Comparison of ENCODE assay signal across 22 cellular contexts in genomic region chr1:55329091-55329490, GRCh38.
DNase-seq lines count a peak whose midpoint lies in the region; ATAC-seq and TF ChIP-seq lines count a peak whose summit lies in the region.
"Had no signal": no experiment of that assay in that cellular context is flagged by ENCODE, and none has a peak within 500 bp of the region (broad histone marks: within the 10 kb centered on the region; RNA-seq: fewer than 3 reads in every experiment).

No MANE protein-coding gene starts in this region.

- no peak overlapping the region for H3K4me3 ChIP-seq in adrenal gland
- H3K4me3 ChIP-seq in heart right ventricle, result no peak overlapping the region
- no peak overlapping the region for H3K4me3 ChIP-seq in mesenchymal stem cell (ENCODE audit: insufficient read depth in 1 of 2, low read depth in 1 of 2, low read length in 2 of 2)
- no peak overlapping the region for H3K4me3 ChIP-seq in thyroid gland (replicated peaks in 1 of 3)
- H3K4me3 ChIP-seq: body of pancreas, transverse colon had no signal

- H2AFZ ChIP-seq in mesenchymal stem cell (ENCODE audit: low read depth, low read length), result no peak overlapping the region

- no peak overlapping the region for H2BK15ac ChIP-seq in mesenchymal stem cell (ENCODE audit: low read depth, poor library complexity, severe bottlenecking)

- H2BK120ac ChIP-seq in mesenchymal stem cell (ENCODE audit: low read depth, low read length), result no peak overlapping the region

- H3K36me3 ChIP-seq in adrenal gland (replicated peaks in 1 of 2), result no peaks in the 10 kb centered on the region
- no peaks in the 10 kb centered on the region for H3K36me3 ChIP-seq in heart right ventricle
- no peaks in the 10 kb centered on the region for H3K36me3 ChIP-seq in mesenchymal stem cell (ENCODE audit: control insufficient read depth in 1 of 2, insufficient read depth in 2 of 2, low read depth in 1 of 2, low read length in 2 of 2)
- H3K36me3 ChIP-seq in thyroid gland, result no peaks in the 10 kb centered on the region
- H3K36me3 ChIP-seq: transverse colon had no signal

- H3K23ac ChIP-seq in mesenchymal stem cell (ENCODE audit: low read length in 2 of 2), result no peak overlapping the region

- H3K27me3 ChIP-seq in adrenal gland, result no peaks in the 10 kb centered on the region
- no peaks in the 10 kb centered on the region for H3K27me3 ChIP-seq in heart right ventricle
- H3K27me3 ChIP-seq in mesenchymal stem cell (ENCODE audit: control insufficient read depth in 1 of 2, insufficient read depth in 1 of 2, low read length in 2 of 2), result no peaks in the 10 kb centered on the region
- H3K27me3 ChIP-seq in thyroid gland, result no peaks in the 10 kb centered on the region
- H3K27me3 ChIP-seq: body of pancreas, transverse colon had no signal

- H3K4ac ChIP-seq in mesenchymal stem cell (ENCODE audit: low read depth in 1 of 2, low read length in 2 of 2), result peak overlapping the region in 1 of 2 experiments; percentile 69

- no peak overlapping the region for H3K9ac ChIP-seq in mesenchymal stem cell (ENCODE audit: low read length)

- no peak overlapping the region for H4K8ac ChIP-seq in mesenchymal stem cell (ENCODE audit: low read length)

- TF ChIP-seq POLR2A in adrenal gland (IDR thresholded peaks at IDR 0.05), result no peak
- TF ChIP-seq POLR2A in thyroid gland (IDR thresholded peaks at IDR 0.05), result no peak

- peak overlapping the region in 1 of 2 experiments; percentile 88 for H2BK12ac ChIP-seq in mesenchymal stem cell (ENCODE audit: low read length in 2 of 2)

- TF ChIP-seq CTCF in adrenal gland (IDR thresholded peaks at IDR 0.05), result no peak
- TF ChIP-seq CTCF in heart right ventricle (IDR thresholded peaks at IDR 0.05), result no peak
- TF ChIP-seq CTCF in thyroid gland (IDR thresholded peaks at IDR 0.05), result no peak

- no peak overlapping the region for H3K14ac ChIP-seq in mesenchymal stem cell (ENCODE audit: low read length in 2 of 2)

- no peak overlapping the region for H2AK5ac ChIP-seq in mesenchymal stem cell (ENCODE audit: low read length, severe bottlenecking)

- H3K4me1 ChIP-seq in adrenal gland (replicated peaks in 1 of 2) (peaks cover 0 to 4% of the 10 kb centered on the region in 2 donors), heart right ventricle (peaks cover 0 to 25% (median 7%) of the 10 kb centered on the region in 9 donors), mesenchymal stem cell (ENCODE audit: control insufficient read depth, insufficient read depth, low read depth, low read length) (no peaks in the 10 kb centered on the region), thyroid gland (no peaks in the 10 kb centered on the region)
- H3K4me1 ChIP-seq: body of pancreas, transverse colon had no signal

- no peak overlapping the region for H4K91ac ChIP-seq in mesenchymal stem cell (ENCODE audit: low read length)

- no peaks in the 10 kb centered on the region for H3K79me1 ChIP-seq in mesenchymal stem cell (replicated peaks; ENCODE audit: low read length, poor library complexity, severe bottlenecking)

- H3K27ac ChIP-seq in adrenal gland, result peak overlapping the region in 1 of 5 donors; percentile 22
- H3K27ac ChIP-seq in heart right ventricle, result peak overlapping the region in 1 of 10 donors; percentile 14
- H3K27ac ChIP-seq in mesenchymal stem cell (ENCODE audit: low read length, poor library complexity, severe bottlenecking), result no peak overlapping the region
- H3K27ac ChIP-seq in thyroid gland, result no peak overlapping the region
- H3K27ac ChIP-seq: body of pancreas, C4-2B, transverse colon had no signal

- no peaks in the 10 kb centered on the region for H3K9me3 ChIP-seq in adrenal gland (replicated peaks in 1 of 3)
- no peaks in the 10 kb centered on the region for H3K9me3 ChIP-seq in heart right ventricle
- H3K9me3 ChIP-seq in mesenchymal stem cell (ENCODE audit: control insufficient read depth, low read length), result no peaks in the 10 kb centered on the region
- H3K9me3 ChIP-seq in thyroid gland, result no peaks in the 10 kb centered on the region
- H3K9me3 ChIP-seq: body of pancreas, transverse colon had no signal

- no peak overlapping the region for H2BK5ac ChIP-seq in mesenchymal stem cell (ENCODE audit: low read depth, low read length, poor library complexity, severe bottlenecking)

- WGBS in adrenal gland, 4 donors, result 51 to 68% (median 58%) methylated on average over 5 of the region's 5 CpGs
- 39 to 48% methylated on average over 5 of the region's 5 CpGs for WGBS in heart right ventricle, 2 donors
- 52% methylated on average over 5 of the region's 5 CpGs for WGBS in mesenchymal stem cell
- WGBS in thyroid gland, 2 donors, result 61 to 62% methylated on average over 5 of the region's 5 CpGs

- intact Hi-C loops in adrenal gland (cut with DNase I) (no loop called here), heart right ventricle (cut with DNase I) (no loop called here), thyroid gland (cut with DNase I) (no loop called here)

- H3K18ac ChIP-seq in mesenchymal stem cell (ENCODE audit: low read depth in 1 of 2, low read length in 2 of 2), result no peak overlapping the region

- DNase-seq in AG20443 (ENCODE audit: low spot score) (peak; percentile 28), adrenal gland (peak in 6 of 7 donors; percentile 19 to 64 (median 36)), heart right ventricle (peak; percentile 47 to 69), mesenchymal stem cell (peak; percentile 71), anterior cingulate cortex (lab: John Stamatoyannopoulos, UW) (no peak), thyroid gland (no peak)
- DNase-seq: ACHN; activated B cell treated with CpG ODN at 0.5 μM for 24 hours; activated CD4-positive, alpha-beta memory T cell treated with anti-CD3 and anti-CD28 coated beads, Interleukin-2, amount 10 ng/mL, durations not matched to agents 7 days and 5 days; activated effector memory CD4-positive, alpha-beta T cell treated with anti-CD3 and anti-CD28 coated beads, Interleukin-2, amount 50 U/mL, for 16 hours; activated T-cell treated with anti-CD3 and anti-CD28 coated beads for 4 hours; body of pancreas; Kasumi-1; naive B cell; NCI-H1694 treated with DMSO at 0.1 percent for 48 hours; occipital lobe; RPMI8226; stimulated activated CD4-positive, alpha-beta T cell treated with anti-CD3 and anti-CD28 coated beads, Interleukin-4, amount 100 ng/mL, for 4 hours; transverse colon had no signal

- peak; percentile 49 to 91 (median 82) for ATAC-seq in heart right ventricle
- ATAC-seq in GM19351 (IDR thresholded peaks at IDR 0.05; ENCODE audit: unreplicated experiment), result no peak
- ATAC-seq in GM21786 (IDR thresholded peaks at IDR 0.05; ENCODE audit: unreplicated experiment), result no peak
- ATAC-seq: body of pancreas had no signal

- no peak overlapping the region for H3K4me2 ChIP-seq in mesenchymal stem cell (ENCODE audit: low read length, poor library complexity, severe bottlenecking)

Comparison
In these comparisons a context has a peak if more than half of its experiments do, and no peak if none do; other contexts are left out.
1. DNase-seq: peak in AG20443 (single experiment), adrenal gland (6 of 7), heart right ventricle (2 of 2) and mesenchymal stem cell (single experiment); none in anterior cingulate cortex (0 of 58) and thyroid gland (0 of 2).
2. ATAC-seq: peak in heart right ventricle (8 of 8); none in GM19351 (single experiment) and GM21786 (single experiment).